ENCODE assay signal across 8 cellular contexts in genomic region chr20:13105864-13106457, GRCh38.
DNase-seq lines count a peak whose midpoint lies in the region; ATAC-seq, FAIRE-seq and TF ChIP-seq lines count a peak whose summit lies in the region.

No MANE protein-coding gene starts in this region.

- no peaks in the 10 kb centered on the region for H3K27me3 ChIP-seq in psoas muscle (ENCODE audit: insufficient read depth in 3 of 3, low read length in 2 of 3)

- TF ChIP-seq CTCF in epithelial cell of proximal tubule (conservative IDR thresholded peaks at IDR 0.05; ENCODE audit: low read depth, low read length) (peak; percentile 68), psoas muscle (IDR thresholded peaks at IDR 0.05) (peak; percentile 77)

- DNase-seq in AG20443 (ENCODE audit: low spot score) (peak; percentile 33), H54 (ENCODE audit: insufficient read length, low spot score) (peak; percentile 15), OCI-M1 (lab: John Stamatoyannopoulos, UW) (peak; percentile 66), epithelial cell of proximal tubule (ENCODE audit: low read depth) (no peak), psoas muscle (no peak)

- intact Hi-C loops in psoas muscle (cut with DNase I): loop anchor here (2.0 to 5.0 kb wide), 4 partner anchors 135 to 1431 kb away; no protein-coding TSS in a partner anchor

- H3K27ac ChIP-seq in psoas muscle: no peak overlapping the region

- WGBS in psoas muscle, 3 donors: 32 to 38% (median 36%) methylated on average over 14 of the region's 14 CpGs

- no peaks in the 10 kb centered on the region for H3K9me3 ChIP-seq in psoas muscle

- no peak for FAIRE-seq in H54 (lab: Jason Lieb, UNC)

- no peaks in the 10 kb centered on the region for H3K36me3 ChIP-seq in psoas muscle (ENCODE audit: insufficient read depth in 1 of 2, low read depth in 1 of 2)

- no peak overlapping the region for H3K4me3 ChIP-seq in epithelial cell of proximal tubule (ENCODE audit: low read depth, low read length)
- H3K4me3 ChIP-seq in psoas muscle: no peak overlapping the region

- TF ChIP-seq POLR2A in H54 (IDR thresholded peaks at IDR 0.05; ENCODE audit: low read depth, low read length): no peak

- ATAC-seq in psoas muscle (no peak), HG02798 (IDR thresholded peaks at IDR 0.05; ENCODE audit: poor library complexity, unreplicated experiment) (no peak), GM18873 (IDR thresholded peaks at IDR 0.05; ENCODE audit: low FRiP score, unreplicated experiment) (no peak), GM21576 (IDR thresholded peaks at IDR 0.05; ENCODE audit: unreplicated experiment) (no peak)

- no peaks in the 10 kb centered on the region for H3K4me1 ChIP-seq in psoas muscle

Comparison
In these comparisons a context has a peak if more than half of its experiments do, and no peak if none do; other contexts are left out.
1. DNase-seq: peak in AG20443 (single experiment), H54 (single experiment) and OCI-M1 (single experiment); none in epithelial cell of proximal tubule (single experiment) and psoas muscle (0 of 2).